In genomic region chr1:219927298-219927955, GRCh38 we compare ENCODE assay signal across 8 cellular contexts. TPM values are rescaled to one million over a fixed set of nuclear protein-coding genes. Genes with fewer than 3 reads are reported as not detected.
DNase-seq lines count a peak whose midpoint lies in the region; ATAC-seq and TF ChIP-seq lines count a peak whose summit lies in the region.

No MANE protein-coding gene starts in this region.

- no peaks in the 10 kb centered on the region for H3K27me3 ChIP-seq in MG63
- peaks cover 0 to 59% (median 0%) of the 10 kb centered on the region in 4 donors for H3K27me3 ChIP-seq in esophagus squamous epithelium
- H3K27me3 ChIP-seq in prostate gland (replicated peaks; ENCODE audit: insufficient read depth), result peaks cover 2% of the 10 kb centered on the region

- intact Hi-C loops in esophagus squamous epithelium (cut with DNase I) (no loop called here), prostate gland (cut with DNase I) (no loop called here)

- WGBS in esophagus squamous epithelium, 2 donors, result 20% methylated on average over 25 to 31 of the region's 31 CpGs
- WGBS in prostate gland, result 16% methylated on average over 31 of the region's 31 CpGs

- H3K4me3 ChIP-seq in MG63, result peak overlapping the region; percentile 37
- peak overlapping the region; percentile 23 to 66 (median 34) for H3K4me3 ChIP-seq in esophagus squamous epithelium
- H3K4me3 ChIP-seq in prostate gland, result peak overlapping the region; percentile 17 to 26

- ATAC-seq in GM18505 (IDR thresholded peaks at IDR 0.05; ENCODE audit: unreplicated experiment) (peak; percentile 19), HG03442 (IDR thresholded peaks at IDR 0.05; ENCODE audit: unreplicated experiment) (no peak)

- TF ChIP-seq CTCF in esophagus squamous epithelium (IDR thresholded peaks at IDR 0.05) (no peak), prostate gland (IDR thresholded peaks at IDR 0.05) (no peak)

- H3K4me1 ChIP-seq in esophagus squamous epithelium, result peaks cover 6 to 14% (median 10%) of the 10 kb centered on the region in 3 donors
- peaks cover 5% of the 10 kb centered on the region for H3K4me1 ChIP-seq in prostate gland (replicated peaks)

- TF ChIP-seq POLR2A in GM18505 (IDR thresholded peaks at IDR 0.05; ENCODE audit: borderline replicate concordance, extremely low read depth, insufficient read depth, insufficient read length), result no peak
- TF ChIP-seq POLR2A in esophagus squamous epithelium (IDR thresholded peaks at IDR 0.05), result no peak
- TF ChIP-seq POLR2A in prostate gland (IDR thresholded peaks at IDR 0.05), result no peak

- H3K27ac ChIP-seq in esophagus squamous epithelium, result no peak overlapping the region
- H3K27ac ChIP-seq in prostate gland, result no peak overlapping the region

- H3K9me3 ChIP-seq in MG63 (no peaks in the 10 kb centered on the region), esophagus squamous epithelium (no peaks in the 10 kb centered on the region), prostate gland (no peaks in the 10 kb centered on the region)

- H3K36me3 ChIP-seq in MG63 (no peaks in the 10 kb centered on the region), esophagus squamous epithelium (no peaks in the 10 kb centered on the region), prostate gland (no peaks in the 10 kb centered on the region)

- DNase-seq in MG63, result no peak
- no peak for DNase-seq in esophagus squamous epithelium (lab: John Stamatoyannopoulos, UW)
- no peak for DNase-seq in prostate gland (ENCODE audit: low spot score)
- DNase-seq in GF-D8 (lab: John Stamatoyannopoulos, UW), result no peak
- DNase-seq in KG1 (lab: John Stamatoyannopoulos, UW), result no peak
- no peak for DNase-seq in activated gamma-delta T cell treated with Interleukin-2 at 50 U/mL for 16 hours

RNA-seq across cellular contexts. Expression of gene SLC30A10, which starts 0.9 kb away (rescaled TPM):
- total RNA-seq in MG63 (2014; rRNA removed; shearing (Covaris generic); ENCODE audit: low replicate concordance), result 2.1 TPM in 1 of 2 replicates, not detected in the other
- total RNA-seq in esophagus squamous epithelium, result not detected
- 1 to 10 TPM in 1 of 2 donors, under 1 TPM in 1; 0.18 to 1.4 TPM for total RNA-seq in prostate gland
